ENCODE assay signal across 24 cellular contexts in genomic region chr21:46608672-46609111, GRCh38. TPM values are rescaled to one million over a fixed set of nuclear protein-coding genes. Genes with fewer than 3 reads are reported as not detected.
DNase-seq lines count a peak whose midpoint lies in the region; ATAC-seq and TF ChIP-seq lines count a peak whose summit lies in the region.
"Had no signal": no experiment of that assay in that cellular context is flagged by ENCODE, and none has a peak within 500 bp of the region (broad histone marks: within the 10 kb centered on the region; RNA-seq: fewer than 3 reads in every experiment).

No MANE protein-coding gene starts in this region.

- peaks cover 6% of the 10 kb centered on the region for H3K27me3 Mint-ChIP-seq in WTC11 (ENCODE audit: low read depth)
- H3K27me3 Mint-ChIP-seq: activated CD8-positive, alpha-beta memory T cell treated with anti-CD3 and anti-CD28 coated beads, Interleukin-2, amount 10 ng/mL, durations not matched to agents 7 days and 5 days had no signal

- POLR2A ChIA-PET in WTC11 (lab: Charles Lee) = no interaction called here

- H3K27me3 ChIP-seq in tibial nerve = no peaks in the 10 kb centered on the region
- peaks cover 0 to 7% (median 6%) of the 10 kb centered on the region in 3 donors for H3K27me3 ChIP-seq in psoas muscle (ENCODE audit: insufficient read depth in 3 of 3, low read length in 2 of 3)
- H3K27me3 ChIP-seq: hepatocyte, testis had no signal

- H3K4me1 Mint-ChIP-seq in WTC11 = peaks cover 18% of the 10 kb centered on the region

- H3K4me1 ChIP-seq in tibial nerve = peaks cover 0 to 41% (median 23%) of the 10 kb centered on the region in 4 donors
- no peaks in the 10 kb centered on the region for H3K4me1 ChIP-seq in psoas muscle
- H3K4me1 ChIP-seq: testis had no signal

- intact Hi-C loops in psoas muscle (cut with DNase I) = no loop called here

- no peak for TF ChIP-seq EP300 in tibial nerve (IDR thresholded peaks at IDR 0.05)

- no peaks in the 10 kb centered on the region; the same call in 1 of the 2 replicates for H3K36me3 Mint-ChIP-seq in WTC11
- H3K36me3 Mint-ChIP-seq: activated naive CD4-positive, alpha-beta T cell treated with anti-CD3 and anti-CD28 coated beads, Interleukin-2, amount 50 U/mL, for 72 hours had no signal

- H3K9me3 ChIP-seq in tibial nerve (peaks cover 0 to 6% (median 2%) of the 10 kb centered on the region in 4 donors), psoas muscle (no peaks in the 10 kb centered on the region)
- H3K9me3 ChIP-seq: testis had no signal

- H3K4me3 Mint-ChIP-seq in WTC11 = no peak overlapping the region
- H3K4me3 Mint-ChIP-seq: activated CD4-positive, alpha-beta T cell treated with anti-CD3 and anti-CD28 coated beads, Interleukin-2, amount 10 ng/mL, durations not matched to agents 7 days and 5 days; activated CD8-positive, alpha-beta memory T cell treated with anti-CD3 and anti-CD28 coated beads, Interleukin-2, amount 10 ng/mL, durations not matched to agents 7 days and 5 days; HFFc6; neural crest cell had no signal

- TF ChIP-seq CTCF in tibial nerve (IDR thresholded peaks at IDR 0.05) (no peak), psoas muscle (IDR thresholded peaks at IDR 0.05) (no peak), WTC11 (IDR thresholded peaks at IDR 0.05) (no peak)

- no peak overlapping the region for H3K4me3 ChIP-seq in tibial nerve
- no peak overlapping the region for H3K4me3 ChIP-seq in psoas muscle
- H3K4me3 ChIP-seq: hepatocyte, SK-N-MC, testis had no signal

- no peaks in the 10 kb centered on the region for H3K36me3 ChIP-seq in tibial nerve
- no peaks in the 10 kb centered on the region for H3K36me3 ChIP-seq in psoas muscle (ENCODE audit: insufficient read depth in 1 of 2, low read depth in 1 of 2)

- H3K27ac ChIP-seq in tibial nerve (peak overlapping the region in 3 of 4 donors; percentile 70 to 93 (median 82)), psoas muscle (no peak overlapping the region)
- H3K27ac ChIP-seq: epithelial cell of prostate, hepatocyte, RWPE1, SK-N-MC, testis, VCaP had no signal

- no peak overlapping the region for H3K27ac Mint-ChIP-seq in WTC11
- H3K27ac Mint-ChIP-seq: activated CD4-positive, alpha-beta T cell treated with anti-CD3 and anti-CD28 coated beads, Interleukin-2, amount 10 ng/mL, durations not matched to agents 7 days and 5 days; activated CD8-positive, alpha-beta memory T cell treated with anti-CD3 and anti-CD28 coated beads, Interleukin-2, amount 10 ng/mL, durations not matched to agents 7 days and 5 days; activated naive CD4-positive, alpha-beta T cell treated with anti-CD3 and anti-CD28 coated beads, Interleukin-2, amount 50 U/mL, for 72 hours; HFFc6; progenitor cell of endocrine pancreas had no signal

- H3K9me3 Mint-ChIP-seq in WTC11 = peaks cover 15% of the 10 kb centered on the region
- H3K9me3 Mint-ChIP-seq: activated CD4-positive, alpha-beta T cell treated with anti-CD3 and anti-CD28 coated beads, Interleukin-2, amount 10 ng/mL, durations not matched to agents 7 days and 5 days had no signal

- 66 to 73% methylated on average over 3 of the region's 3 CpGs for WGBS in tibial nerve, 2 donors
- WGBS in psoas muscle, 3 donors = 70 to 72% (median 70%) methylated on average over 3 of the region's 3 CpGs

- DNase-seq in tibial nerve (ENCODE audit: low spot score in 2 of 2) (no peak), psoas muscle (no peak), WTC11 (ENCODE audit: low spot score) (no peak)
- DNase-seq in activated T-cell treated with anti-CD3 and anti-CD28 coated beads, Interleukin-2, amount 50 U/mL, for 48 hours = no peak
- DNase-seq: activated CD4-positive, alpha-beta T cell treated with anti-CD3 and anti-CD28 coated beads, Interleukin-2, amount 10 ng/mL, durations not matched to agents 7 days and 5 days; activated CD8-positive, alpha-beta memory T cell treated with anti-CD3 and anti-CD28 coated beads, Interleukin-2, amount 10 ng/mL, durations not matched to agents 7 days and 5 days; cerebellar nuclear complex; HFFc6; NCI-H2171 treated with DMSO at 0.1 percent for 48 hours; NCI-H526 treated with DMSO at 0.1 percent for 48 hours; T-helper 2 cell; testis had no signal

- CTCF ChIA-PET in WTC11 (lab: Charles Lee) = no interaction called here

- peak; percentile 50 for ATAC-seq in GM18517 (IDR thresholded peaks at IDR 0.05; ENCODE audit: unreplicated experiment)
- peak; percentile 44 for ATAC-seq in GM21723 (IDR thresholded peaks at IDR 0.05; ENCODE audit: unreplicated experiment)
- peak; percentile 63 for ATAC-seq in HG03565 (IDR thresholded peaks at IDR 0.05; ENCODE audit: unreplicated experiment)
- no peak for ATAC-seq in psoas muscle
- no peak for ATAC-seq in WTC11
- ATAC-seq: activated CD8-positive, alpha-beta memory T cell treated with anti-CD3 and anti-CD28 coated beads, Interleukin-2, amount 10 ng/mL, durations not matched to agents 7 days and 5 days; activated naive CD4-positive, alpha-beta T cell treated with anti-CD3 and anti-CD28 coated beads, Interleukin-2, amount 50 U/mL, for 72 hours had no signal

- TF ChIP-seq POLR2A in tibial nerve (IDR thresholded peaks at IDR 0.05) = no peak

TF ChIP-seq in WTC11, 78 proteins besides CTCF, POLR2A, EP300 and RAD21 (continues in another document):
- TF ChIP-seq GRHL2 (CRISPR knock-in tag; IDR thresholded peaks at IDR 0.05; ENCODE audit: insufficient replicate concordance, severe bottlenecking) (no peak), ATF3 (CRISPR knock-in tag; conservative IDR thresholded peaks at IDR 0.05) (no peak), ATF6 (CRISPR knock-in tag; IDR thresholded peaks at IDR 0.05) (no peak), ZNF317 (CRISPR knock-in tag; IDR thresholded peaks at IDR 0.05; ENCODE audit: borderline replicate concordance, low read depth) (no peak), E2F4 (CRISPR knock-in tag; IDR thresholded peaks at IDR 0.05; ENCODE audit: borderline replicate concordance, low read depth) (no peak), TCF7 (CRISPR knock-in tag; IDR thresholded peaks at IDR 0.05; ENCODE audit: low read depth) (no peak)
- TF ChIP-seq, protein P1, sequence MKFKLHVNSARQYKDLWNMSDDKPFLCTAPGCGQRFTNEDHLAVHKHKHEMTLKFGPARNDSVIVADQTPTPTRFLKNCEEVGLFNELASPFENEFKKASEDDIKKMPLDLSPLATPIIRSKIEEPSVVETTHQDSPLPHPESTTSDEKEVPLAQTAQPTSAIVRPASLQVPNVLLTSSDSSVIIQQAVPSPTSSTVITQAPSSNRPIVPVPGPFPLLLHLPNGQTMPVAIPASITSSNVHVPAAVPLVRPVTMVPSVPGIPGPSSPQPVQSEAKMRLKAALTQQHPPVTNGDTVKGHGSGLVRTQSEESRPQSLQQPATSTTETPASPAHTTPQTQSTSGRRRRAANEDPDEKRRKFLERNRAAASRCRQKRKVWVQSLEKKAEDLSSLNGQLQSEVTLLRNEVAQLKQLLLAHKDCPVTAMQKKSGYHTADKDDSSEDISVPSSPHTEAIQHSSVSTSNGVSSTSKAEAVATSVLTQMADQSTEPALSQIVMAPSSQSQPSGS (CRISPR knock-in tag; IDR thresholded peaks at IDR 0.05; ENCODE audit: borderline replicate concordance, low read depth) = no peak
- TF ChIP-seq, protein P2, sequence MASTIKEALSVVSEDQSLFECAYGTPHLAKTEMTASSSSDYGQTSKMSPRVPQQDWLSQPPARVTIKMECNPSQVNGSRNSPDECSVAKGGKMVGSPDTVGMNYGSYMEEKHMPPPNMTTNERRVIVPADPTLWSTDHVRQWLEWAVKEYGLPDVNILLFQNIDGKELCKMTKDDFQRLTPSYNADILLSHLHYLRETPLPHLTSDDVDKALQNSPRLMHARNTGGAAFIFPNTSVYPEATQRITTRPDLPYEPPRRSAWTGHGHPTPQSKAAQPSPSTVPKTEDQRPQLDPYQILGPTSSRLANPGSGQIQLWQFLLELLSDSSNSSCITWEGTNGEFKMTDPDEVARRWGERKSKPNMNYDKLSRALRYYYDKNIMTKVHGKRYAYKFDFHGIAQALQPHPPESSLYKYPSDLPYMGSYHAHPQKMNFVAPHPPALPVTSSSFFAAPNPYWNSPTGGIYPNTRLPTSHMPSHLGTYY (CRISPR knock-in tag; IDR thresholded peaks at IDR 0.05) = no peak

RNA-seq across cellular contexts. Expression of gene S100B, which starts 3.8 kb away (rescaled TPM):
- total RNA-seq in tibial nerve (1,000 to 10,000 TPM in 1 of 4 donors, 100 to 1,000 TPM in 3; 260 to 1,153 (median 828) TPM), psoas muscle (1 to 10 TPM in 1 of 4 donors, under 1 TPM in 3; 0.52 to 2.0 (median 0.80) TPM), WTC11 (2021) (0.34 to 0.46 TPM in 2 of 3 replicates, not detected in the other)
- polyA plus RNA-seq in psoas muscle = 1 to 10 TPM; 1.1 to 2.0 (median 1.7) TPM
- total RNA-seq: activated naive CD4-positive, alpha-beta T cell treated with anti-CD3 and anti-CD28 coated beads, Interleukin-2, amount 50 U/mL, for 72 hours; fibroblast of villous mesenchyme; hepatocyte; HFFc6; progenitor cell of endocrine pancreas had no signal
- polyA plus RNA-seq: hepatocyte had no signal

RNA-seq across cellular contexts. Expression of gene PRMT2, which starts 26.8 kb away (rescaled TPM):
- total RNA-seq in tibial nerve (100 to 1,000 TPM; 104 to 132 (median 115) TPM), psoas muscle (10 to 100 TPM; 15.4 to 33.6 (median 25.0) TPM), WTC11 (2021) (53.7 to 57.9 TPM (median 56.6 TPM) in 3 replicates)
- polyA plus RNA-seq in psoas muscle = 10 to 100 TPM; 19.4 to 41.5 (median 29.8) TPM

Comparison
In these comparisons a context has a peak if more than half of its experiments do, and no peak if none do; other contexts are left out.
1. ATAC-seq: peak in GM18517 (single experiment), GM21723 (single experiment) and HG03565 (single experiment); none in psoas muscle (0 of 4) and WTC11 (single experiment).
2. RNA of gene S100B, which starts 3.8 kb away (total RNA-seq): 260 to 1,153 TPM in tibial nerve; 0.52 to 2.0 TPM in psoas muscle and 0.34 to 0.46 TPM in WTC11; every median in the first group is over 10 times any median in the second.